ENCODE assay signal across 25 cellular contexts in the genomic region with DNA sequence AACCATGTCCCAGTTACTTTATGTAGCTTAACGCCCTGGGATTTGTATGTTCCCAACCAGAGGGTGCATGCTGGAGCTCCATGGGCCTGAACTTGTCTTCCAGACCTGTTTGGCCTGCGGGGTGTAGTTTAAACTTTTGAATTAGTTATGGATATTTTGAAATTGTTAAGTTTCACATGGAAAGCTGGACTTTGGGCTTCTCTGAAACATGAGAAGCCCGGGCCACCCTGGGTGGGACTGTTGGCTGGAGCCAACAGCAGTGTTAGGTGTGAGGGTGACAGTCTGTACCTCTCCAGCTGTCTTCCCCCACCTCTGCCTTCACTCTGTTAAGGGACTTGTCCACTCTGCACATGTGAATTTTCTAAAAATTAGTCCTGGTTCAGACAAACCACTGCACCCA. TPM values are rescaled to one million over a fixed set of nuclear protein-coding genes. Genes with fewer than 3 reads are reported as not detected.
"Had no signal": no experiment of that assay in that cellular context is flagged by ENCODE, and none has a peak within 500 bp of the region (broad histone marks: within the 10 kb centered on the region; RNA-seq: fewer than 3 reads in every experiment).

No MANE protein-coding gene starts in this region.

- H3K79me2 ChIP-seq: parathyroid adenoma had no signal

- H3K4me3 ChIP-seq: left ventricle myocardium inferior, lung, smooth muscle cell had no signal

- DNase-seq: activated CD4-positive, alpha-beta T cell treated with anti-CD3 and anti-CD28 coated beads for 4 hours; activated CD4-positive, alpha-beta T cell treated with anti-CD3 and anti-CD28 coated beads, Interleukin-2, amount 50 U/mL, for 4 hours; activated naive CD4-positive, alpha-beta T cell; activated T-cell treated with anti-CD3 and anti-CD28 coated beads for 4 hours; activated T-cell treated with anti-CD3 and anti-CD28 coated beads, Interleukin-2, amount 50 U/mL, for 72 hours; effector memory CD4-positive, alpha-beta T cell; glutamatergic neuron; islet precursor cell; left ventricle myocardium inferior; mesendoderm; nephron progenitor cell; nucleus accumbens; psoas muscle; stimulated activated CD4-positive, alpha-beta T cell treated with anti-CD3 and anti-CD28 coated beads, Interleukin-1b, Interleukin-23, amount 100 ng/mL, for 48 hours; stimulated activated CD4-positive, alpha-beta T cell treated with anti-CD3 and anti-CD28 coated beads, Interleukin-4, amount 100 ng/mL, for 4 hours; stimulated activated CD8-positive, alpha-beta memory T cell treated with anti-CD3 and anti-CD28 coated beads, Interleukin-4, amount 100 ng/mL, for 48 hours; stimulated activated naive CD8-positive, alpha-beta T cell treated with anti-CD3 and anti-CD28 coated beads, Interleukin-15, amount 100 ng/mL, for 72 hours; substantia nigra had no signal

- H3K27ac ChIP-seq: left ventricle myocardium inferior, parathyroid adenoma, psoas muscle had no signal

- H2AFZ ChIP-seq: parathyroid adenoma had no signal

- H3K9ac ChIP-seq: parathyroid adenoma had no signal

- H3K4me1 ChIP-seq: parathyroid adenoma had no signal

- H3K9me3 ChIP-seq: left ventricle myocardium inferior, psoas muscle had no signal

- H3K36me3 ChIP-seq: left ventricle myocardium inferior had no signal

RNA-seq across cellular contexts. Expression of a gene that starts 1.6 kb away (rescaled TPM):
- total RNA-seq: activated T-cell treated with anti-CD3 and anti-CD28 coated beads, Interleukin-2, amount 50 U/mL, for 72 hours; dermis microvascular lymphatic vessel endothelial cell; epithelial cell of proximal tubule; frontal cortex; left ventricle myocardium inferior; lung; mononuclear cell; psoas muscle; smooth muscle cell had no signal
- polyA plus RNA-seq: psoas muscle, smooth muscle cell had no signal
